ENCODE assay signal across 14 cellular contexts in genomic region chr11:93879114-93879513, GRCh38. TPM values are rescaled to one million over a fixed set of nuclear protein-coding genes. Genes with fewer than 3 reads are reported as not detected.
"Had no signal": no experiment of that assay in that cellular context is flagged by ENCODE, and none has a peak within 500 bp of the region (broad histone marks: within the 10 kb centered on the region; RNA-seq: fewer than 3 reads in every experiment).

No MANE protein-coding gene starts in this region.

RNA-seq across cellular contexts. Expression of gene VSTM5, which starts 28.7 kb away (rescaled TPM):
- total RNA-seq: activated naive CD4-positive, alpha-beta T cell treated with anti-CD3 and anti-CD28 coated beads for 36 hours; activated naive CD4-positive, alpha-beta T cell treated with anti-CD3 and anti-CD28 coated beads, Interleukin-2, amount 50 U/mL, for 72 hours; activated naive CD8-positive, alpha-beta T cell treated with anti-CD3 and anti-CD28 coated beads for 36 hours; activated naive CD8-positive, alpha-beta T cell treated with anti-CD3 and anti-CD28 coated beads, Interleukin-2, amount 10 ng/mL, durations not matched to agents 7 days and 5 days; activated T-cell treated with anti-CD3 and anti-CD28 coated beads, Interleukin-2, amount 50 U/mL, for 4 hours; activated T-cell treated with anti-CD3 and anti-CD28 coated beads, Interleukin-2, amount 50 U/mL, for 72 hours; activated T-helper 1 cell treated with anti-CD3 and anti-CD28 coated beads, Interleukin-12 subunit alpha, Interleukin-12 subunit beta, Interleukin-2, Interleukin-4 antibody, amounts not matched to agents 30 ng/mL and 10 ng/mL and 1 ng/mL, durations not matched to agents 14 hours and 24 hours and 36 hours; activated T-helper 17 cell treated with anti-CD3 and anti-CD28 coated beads, Interleukin-2, amount 50 U/mL, for 72 hours; activated T-helper 2 cell treated with anti-CD3 and anti-CD28 coated beads, Interferon-gamma antibody, Interleukin-2, Interleukin-4, amounts not matched to agents 10 μg/mL and 5 μg/mL and 100 μg/mL, durations not matched to agents 14 hours and 24 hours and 36 hours; ascending aorta; body of pancreas; chondrocyte had no signal
- polyA plus RNA-seq: aorta, cardiac muscle cell had no signal
